8 cellular contexts compared by ENCODE assay signal in the genomic region with DNA sequence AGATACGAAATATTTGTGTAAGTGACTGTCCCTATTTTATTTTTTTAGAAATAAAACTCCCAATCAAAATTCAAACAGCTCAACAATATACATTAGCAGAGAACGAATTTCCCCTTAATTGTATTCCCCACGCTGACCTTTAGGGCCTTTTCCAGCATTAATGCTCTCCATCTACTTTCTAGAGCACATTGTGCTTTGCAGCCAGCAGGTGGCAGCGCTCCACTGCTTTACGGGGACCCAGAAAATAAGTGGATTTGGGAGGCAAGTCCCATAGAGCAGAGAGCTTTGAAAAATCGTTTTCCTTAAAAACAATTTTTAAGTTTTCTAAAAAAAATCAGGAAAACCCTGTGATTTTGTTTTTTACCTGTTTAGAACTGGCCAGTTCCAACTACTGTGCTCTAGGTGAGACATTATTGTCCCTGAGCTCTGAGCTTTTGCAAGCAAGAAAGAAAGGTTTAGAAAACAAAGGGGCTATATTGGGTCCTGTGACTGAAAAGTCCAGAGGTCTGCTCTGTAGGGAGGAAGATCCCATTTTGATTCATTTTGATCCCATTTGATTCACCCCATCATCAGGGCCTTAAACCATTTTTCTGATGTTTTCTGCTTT.
DNase-seq lines count a peak whose midpoint lies in the region; ATAC-seq and TF ChIP-seq lines count a peak whose summit lies in the region.

No MANE protein-coding gene starts in this region.

- no peaks in the 10 kb centered on the region for H3K9me3 Mint-ChIP-seq in nephron progenitor cell

- TF ChIP-seq CTCF in nephron progenitor cell (IDR thresholded peaks at IDR 0.05): peak; percentile 84

- peak; percentile 52 for ATAC-seq in HG02759 (IDR thresholded peaks at IDR 0.05; ENCODE audit: unreplicated experiment)

- H3K27me3 Mint-ChIP-seq in nephron progenitor cell (ENCODE audit: low read depth, poor library complexity): peaks cover 9% of the 10 kb centered on the region

- H3K27ac Mint-ChIP-seq in nephron progenitor cell: no peak overlapping the region

- H3K4me3 Mint-ChIP-seq in nephron progenitor cell: no peak overlapping the region

- peaks cover 28% of the 10 kb centered on the region for H3K4me1 Mint-ChIP-seq in nephron progenitor cell

- DNase-seq in NCI-H2081 (lab: John Stamatoyannopoulos, UW) (peak; percentile 37 to 40), NCI-H2081 treated with DMSO at 0.1 percent for 48 hours (lab: John Stamatoyannopoulos, UW) (no peak), NCI-H2227 (lab: John Stamatoyannopoulos, UW; ENCODE audit: unreplicated experiment) (peak; percentile 60), fibroblast of gingiva (ENCODE audit: low read depth) (peak; percentile 54), nephron progenitor cell (peak; percentile 66), NCI-H1048 (lab: John Stamatoyannopoulos, UW) (no peak)
- DNase-seq in activated CD4-positive, alpha-beta T cell treated with anti-CD3 and anti-CD28 coated beads for 48 hours: peak; percentile 46

- H3K36me3 Mint-ChIP-seq in nephron progenitor cell (ENCODE audit: low read depth): no peaks in the 10 kb centered on the region

Comparison
In these comparisons a context has a peak if more than half of its experiments do, and no peak if none do; other contexts are left out.
1. DNase-seq: peak in NCI-H2081 (2 of 2), NCI-H2227 (single experiment), activated CD4-positive, alpha-beta T cell treated with anti-CD3 and anti-CD28 coated beads for 48 hours (single experiment), fibroblast of gingiva (single experiment) and nephron progenitor cell (single experiment); none in NCI-H2081 treated with DMSO at 0.1 percent for 48 hours (single experiment) and NCI-H1048 (single experiment).